ENCODE assay signal across 21 cellular contexts in the genomic region with DNA sequence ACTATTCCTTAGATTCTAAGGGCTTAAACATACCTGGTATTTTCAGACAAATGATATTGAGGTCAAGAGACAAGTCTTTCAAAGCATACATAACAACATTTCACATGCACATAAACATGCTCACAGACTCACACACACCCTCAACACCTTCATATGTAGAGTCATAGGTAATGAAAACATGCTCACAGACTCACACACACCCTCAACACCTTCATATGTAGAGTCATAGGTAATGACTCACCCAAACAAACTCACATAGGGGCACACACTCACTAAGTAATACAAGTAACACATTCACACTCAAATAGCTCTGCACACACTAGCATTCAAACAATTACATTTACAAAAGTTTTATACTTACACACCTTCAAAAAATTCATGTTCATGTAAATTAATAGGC.
DNase-seq lines count a peak whose midpoint lies in the region; ATAC-seq and TF ChIP-seq lines count a peak whose summit lies in the region.
"Had no signal": no experiment of that assay in that cellular context is flagged by ENCODE, and none has a peak within 500 bp of the region (broad histone marks: within the 10 kb centered on the region; RNA-seq: fewer than 3 reads in every experiment).

No MANE protein-coding gene starts in this region.

- peak overlapping the region; percentile 93 for H3K27ac ChIP-seq in A673 (ENCODE audit: low read depth, low read length, poor library complexity, severe bottlenecking)
- H3K27ac ChIP-seq: 22Rv1, A549, BLaER1, HL-60 had no signal

- H3K4me1 ChIP-seq in A673 (ENCODE audit: insufficient read depth, low read length, poor library complexity, severe bottlenecking) = peaks cover 66% of the 10 kb centered on the region
- H3K4me1 ChIP-seq: A549, BLaER1 had no signal

- H3K36me3 ChIP-seq in A673 (ENCODE audit: insufficient read depth, low read length, poor library complexity, severe bottlenecking) = no peaks in the 10 kb centered on the region
- H3K36me3 ChIP-seq: BLaER1 had no signal

- H3K27me3 Mint-ChIP-seq in activated T-cell treated with anti-CD3 and anti-CD28 coated beads, Interleukin-2, amount 50 U/mL, for 72 hours (ENCODE audit: low read depth) = no peaks in the 10 kb centered on the region
- H3K27me3 Mint-ChIP-seq in activated T-helper 17 cell treated with anti-CD3 and anti-CD28 coated beads, Interleukin-2, amount 50 U/mL, for 72 hours = no peaks in the 10 kb centered on the region
- H3K27me3 Mint-ChIP-seq: CD4-positive, alpha-beta memory T cell had no signal

- no peaks in the 10 kb centered on the region for H3K9me3 Mint-ChIP-seq in activated T-cell treated with anti-CD3 and anti-CD28 coated beads, Interleukin-2, amount 50 U/mL, for 72 hours
- H3K9me3 Mint-ChIP-seq in activated T-helper 17 cell treated with anti-CD3 and anti-CD28 coated beads, Interleukin-2, amount 50 U/mL, for 72 hours = no peaks in the 10 kb centered on the region

- no TSS peak for BruUV-seq in A673 (replicated peaks; lab: Mats Ljungman, UMichigan)

- peaks cover 5% of the 10 kb centered on the region for H3K9me3 ChIP-seq in A673 (ENCODE audit: low read depth, low read length, poor library complexity, severe bottlenecking)
- H3K9me3 ChIP-seq: A549, BLaER1 had no signal

- H3K27ac Mint-ChIP-seq in activated T-cell treated with anti-CD3 and anti-CD28 coated beads, Interleukin-2, amount 50 U/mL, for 72 hours = no peak overlapping the region
- H3K27ac Mint-ChIP-seq in activated T-helper 17 cell treated with anti-CD3 and anti-CD28 coated beads, Interleukin-2, amount 50 U/mL, for 72 hours = peak overlapping the region; percentile 2
- H3K27ac Mint-ChIP-seq: CD14-positive monocyte; CD4-positive, alpha-beta memory T cell; HFFc6 had no signal

- DNase-seq in activated CD4-positive, CD25-positive, alpha-beta regulatory T cell treated with anti-CD3 and anti-CD28 coated beads, Interleukin-2, amount 50 U/mL, for 72 hours = no peak
- no peak for DNase-seq in activated T-cell treated with anti-CD3 and anti-CD28 coated beads, Interleukin-2, amount 50 U/mL, for 72 hours
- no peak for DNase-seq in activated T-cell treated with anti-CD3 and anti-CD28 coated beads, Interleukin-2, amount 50 U/mL, for 48 hours
- DNase-seq in A673 (ENCODE audit: low spot score) = no peak
- no peak for DNase-seq in left colon
- DNase-seq in nucleus accumbens (lab: John Stamatoyannopoulos, UW) = no peak
- DNase-seq: CD4-positive, alpha-beta memory T cell; DMS153; DMS79; GDM1; GOT3; H7; HFFc6 had no signal

- H3K36me3 Mint-ChIP-seq in activated T-cell treated with anti-CD3 and anti-CD28 coated beads, Interleukin-2, amount 50 U/mL, for 72 hours (ENCODE audit: insufficient read depth in 2 of 2) = no peaks in the 10 kb centered on the region
- no peaks in the 10 kb centered on the region for H3K36me3 Mint-ChIP-seq in activated T-helper 17 cell treated with anti-CD3 and anti-CD28 coated beads, Interleukin-2, amount 50 U/mL, for 72 hours (ENCODE audit: low read depth)
- H3K36me3 Mint-ChIP-seq: CD14-positive monocyte; CD4-positive, alpha-beta memory T cell had no signal

- peak; percentile 25 to 46 for ATAC-seq in activated CD4-positive, CD25-positive, alpha-beta regulatory T cell treated with anti-CD3 and anti-CD28 coated beads, Interleukin-2, amount 50 U/mL, for 24 hours
- peak; percentile 68 to 79 for ATAC-seq in activated T-cell treated with anti-CD3 and anti-CD28 coated beads, Interleukin-2, amount 50 U/mL, for 72 hours (replicated peaks in 1 of 2)
- peak; percentile 81 for ATAC-seq in activated T-helper 17 cell treated with anti-CD3 and anti-CD28 coated beads, Interleukin-2, amount 50 U/mL, for 72 hours (replicated peaks)
- no peak for ATAC-seq in left colon
- ATAC-seq: A549, HCT116 had no signal

- POLR2A ChIA-PET in A673 (lab: Charles Lee; ENCODE audit: low non-redundant PET) = no interaction called here

- intact Hi-C loops in A673 (cut with micrococcal nuclease; ENCODE audit: unreplicated experiment) (no loop called here), left colon (cut with DNase I, micrococcal nuclease) (no loop called here)

- no peak overlapping the region for H3K4me3 ChIP-seq in A673 (ENCODE audit: low read depth, low read length, poor library complexity, severe bottlenecking)
- H3K4me3 ChIP-seq: A549, BLaER1 had no signal

- CTCF ChIA-PET in A673 (lab: Charles Lee) = no interaction called here

- no peaks in the 10 kb centered on the region for H3K27me3 ChIP-seq in A673 (replicated peaks; ENCODE audit: insufficient read depth, low read depth, low read length, poor library complexity)
- H3K27me3 ChIP-seq: BLaER1 had no signal

- H3K4me1 Mint-ChIP-seq in activated T-cell treated with anti-CD3 and anti-CD28 coated beads, Interleukin-2, amount 50 U/mL, for 72 hours (ENCODE audit: low read depth) = peaks cover 24% of the 10 kb centered on the region
- peaks cover 5% of the 10 kb centered on the region for H3K4me1 Mint-ChIP-seq in activated T-helper 17 cell treated with anti-CD3 and anti-CD28 coated beads, Interleukin-2, amount 50 U/mL, for 72 hours

- no peak overlapping the region for H3K4me3 Mint-ChIP-seq in activated T-cell treated with anti-CD3 and anti-CD28 coated beads, Interleukin-2, amount 50 U/mL, for 72 hours
- H3K4me3 Mint-ChIP-seq in activated T-helper 17 cell treated with anti-CD3 and anti-CD28 coated beads, Interleukin-2, amount 50 U/mL, for 72 hours = no peak overlapping the region
- H3K4me3 Mint-ChIP-seq: CD14-positive monocyte, HFFc6 had no signal

- TF ChIP-seq CTCF in A673 (conservative IDR thresholded peaks at IDR 0.05; ENCODE audit: low read depth, low read length) = no peak
